8 cellular contexts compared by ENCODE assay signal in genomic region chr7:151409555-151410404, GRCh38. TPM values are rescaled to one million over a fixed set of nuclear protein-coding genes. Genes with fewer than 3 reads are reported as not detected.
DNase-seq lines count a peak whose midpoint lies in the region.

WDR86 (minus strand) TSS chr7:151410038; CDS start chr7:151409589, 449 bp downstream.

- H3K4me3 ChIP-seq in HUES64 (ENCODE audit: low read length) (peak within 1 kb of the TSS; percentile 97), iPS DF 6.9 (ENCODE audit: low read length) (peak within 1 kb of the TSS; percentile 59), skeletal muscle tissue (ENCODE audit: low read length in 3 of 3) (peak within 1 kb of the TSS; percentile 23 to 56 (median 52))

- H3K27me3 ChIP-seq in HUES64 (ENCODE audit: insufficient read depth, low read length) (peaks cover 58% of the 10 kb centered on the region), iPS DF 6.9 (ENCODE audit: control insufficient read depth, insufficient read depth, low read length) (no peaks in the 10 kb centered on the region; the same call in 1 of the 2 replicates), skeletal muscle tissue (ENCODE audit: control insufficient read depth in 3 of 3, insufficient read depth in 3 of 3, low read length in 3 of 3) (peaks cover 41 to 47% (median 47%) of the 10 kb centered on the region in 3 donors)

- under 1% methylated on average over 90 of the region's 90 CpGs for WGBS in HUES64
- WGBS in iPS DF 6.9 (ENCODE audit: insufficient coverage, insufficient read length) = no CpG with 5 or more reads among the region's 90 CpGs

- H3K4me1 ChIP-seq in HUES64 (ENCODE audit: insufficient read depth, low read length) (peaks cover 12% of the 10 kb centered on the region), iPS DF 6.9 (ENCODE audit: control insufficient read depth, insufficient read depth, low read length) (peaks cover 14% of the 10 kb centered on the region), skeletal muscle tissue (ENCODE audit: control insufficient read depth in 3 of 3, insufficient read depth in 3 of 3, low read length in 3 of 3) (peaks cover 0 to 14% (median 4%) of the 10 kb centered on the region in 3 donors)

- no peak within 1 kb of the TSS for H3K27ac Mint-ChIP-seq in activated T-helper 2 cell treated with anti-CD3 and anti-CD28 coated beads, Interferon-gamma antibody, Interleukin-2, Interleukin-4, amounts not matched to agents 10 μg/mL and 5 μg/mL and 100 μg/mL, durations not matched to agents 14 hours and 24 hours and 36 hours

- intact Hi-C loops in activated T-helper 2 cell treated with anti-CD3 and anti-CD28 coated beads, Interferon-gamma antibody, Interleukin-2, Interleukin-4, amounts not matched to agents 10 μg/mL and 5 μg/mL and 100 μg/mL, durations not matched to agents 14 hours and 24 hours and 36 hours (cut with micrococcal nuclease) = loop anchor here (5.0 kb wide), 1 partner anchor 42 kb away; no protein-coding TSS in a partner anchor

- H3K36me3 Mint-ChIP-seq in activated T-helper 2 cell treated with anti-CD3 and anti-CD28 coated beads, Interferon-gamma antibody, Interleukin-2, Interleukin-4, amounts not matched to agents 10 μg/mL and 5 μg/mL and 100 μg/mL, durations not matched to agents 14 hours and 24 hours and 36 hours (ENCODE audit: low read depth) = no peaks in the 10 kb centered on the region

- H3K27me3 Mint-ChIP-seq in activated T-helper 2 cell treated with anti-CD3 and anti-CD28 coated beads, Interferon-gamma antibody, Interleukin-2, Interleukin-4, amounts not matched to agents 10 μg/mL and 5 μg/mL and 100 μg/mL, durations not matched to agents 14 hours and 24 hours and 36 hours (ENCODE audit: low read depth) = peaks cover 52% of the 10 kb centered on the region

- H3K36me3 ChIP-seq in HUES64 (ENCODE audit: insufficient read depth, low read length) (no peaks in the 10 kb centered on the region; the same call in 1 of the 2 replicates), iPS DF 6.9 (ENCODE audit: control insufficient read depth, insufficient read depth, low read length) (no peaks in the 10 kb centered on the region), skeletal muscle tissue (ENCODE audit: control insufficient read depth in 3 of 3, insufficient read depth in 3 of 3, low read length in 3 of 3) (no peaks in the 10 kb centered on the region)

- H3K27ac ChIP-seq in HUES64 (ENCODE audit: low read depth, low read length) = peak within 1 kb of the TSS; percentile 46; the same call in 1 of the 2 replicates
- no peak within 1 kb of the TSS for H3K27ac ChIP-seq in iPS DF 6.9 (ENCODE audit: low read length)
- H3K27ac ChIP-seq in skeletal muscle tissue (ENCODE audit: low read depth, low read length) = no peak within 1 kb of the TSS

- peak within 1 kb of the TSS; percentile 80 for H3K9ac ChIP-seq in HUES64 (ENCODE audit: low read depth, low read length)
- peak within 1 kb of the TSS in 2 of 3 donors; percentile 32 to 54 for H3K9ac ChIP-seq in skeletal muscle tissue (ENCODE audit: low read depth in 1 of 3, low read length in 3 of 3)

- H3K9me3 Mint-ChIP-seq in activated T-helper 2 cell treated with anti-CD3 and anti-CD28 coated beads, Interferon-gamma antibody, Interleukin-2, Interleukin-4, amounts not matched to agents 10 μg/mL and 5 μg/mL and 100 μg/mL, durations not matched to agents 14 hours and 24 hours and 36 hours = no peaks in the 10 kb centered on the region

- no peak for DNase-seq in activated T-helper 2 cell treated with anti-CD3 and anti-CD28 coated beads, Interferon-gamma antibody, Interleukin-2, Interleukin-4, amounts not matched to agents 10 μg/mL and 5 μg/mL and 100 μg/mL, durations not matched to agents 14 hours and 24 hours and 36 hours (ENCODE audit: low spot score)
- DNase-seq in iPS DF 6.9 (ENCODE audit: low read depth, low spot score) = no peak
- DNase-seq in HT-29 (ENCODE audit: low spot score) = no peak
- DNase-seq in middle frontal gyrus (ENCODE audit: extremely low spot score, low spot score) = no peak
- DNase-seq in GF-D8 (lab: John Stamatoyannopoulos, UW) = no peak
- no peak for DNase-seq in globus pallidus (ENCODE audit: low spot score)

- peaks cover 18% of the 10 kb centered on the region for H3K4me1 Mint-ChIP-seq in activated T-helper 2 cell treated with anti-CD3 and anti-CD28 coated beads, Interferon-gamma antibody, Interleukin-2, Interleukin-4, amounts not matched to agents 10 μg/mL and 5 μg/mL and 100 μg/mL, durations not matched to agents 14 hours and 24 hours and 36 hours (ENCODE audit: low read depth)

- H3K9me3 ChIP-seq in HUES64 (ENCODE audit: insufficient read depth, low read depth, low read length) (no peaks in the 10 kb centered on the region), iPS DF 6.9 (ENCODE audit: control insufficient read depth, insufficient read depth, low read length) (no peaks in the 10 kb centered on the region), skeletal muscle tissue (ENCODE audit: control insufficient read depth in 3 of 3, low read length in 3 of 3) (no peaks in the 10 kb centered on the region)

- H3K4me3 Mint-ChIP-seq in activated T-helper 2 cell treated with anti-CD3 and anti-CD28 coated beads, Interferon-gamma antibody, Interleukin-2, Interleukin-4, amounts not matched to agents 10 μg/mL and 5 μg/mL and 100 μg/mL, durations not matched to agents 14 hours and 24 hours and 36 hours (ENCODE audit: low read depth) = peak within 1 kb of the TSS; percentile 39

RNA-seq across cellular contexts. Expression of gene WDR86, which starts in this region (rescaled TPM):
- 8.7 TPM for polyA plus RNA-seq in HUES64 (2013, experiment 1 of 2)
- polyA plus RNA-seq in HUES64 (2013, experiment 2 of 2) = 10.9 TPM
- not detected in 2 replicates for total RNA-seq in activated T-helper 2 cell treated with anti-CD3 and anti-CD28 coated beads, Interferon-gamma antibody, Interleukin-2, Interleukin-4, amounts not matched to agents 10 μg/mL and 5 μg/mL and 100 μg/mL, durations not matched to agents 14 hours and 24 hours and 36 hours
- total RNA-seq in skeletal muscle tissue = 4.7 TPM
- 1.8 and 2.0 TPM in 2 replicates for total RNA-seq in HT-29 (2014; rRNA removed; shearing (Covaris generic))
